8 cellular contexts compared by ENCODE assay signal in the genomic region with DNA sequence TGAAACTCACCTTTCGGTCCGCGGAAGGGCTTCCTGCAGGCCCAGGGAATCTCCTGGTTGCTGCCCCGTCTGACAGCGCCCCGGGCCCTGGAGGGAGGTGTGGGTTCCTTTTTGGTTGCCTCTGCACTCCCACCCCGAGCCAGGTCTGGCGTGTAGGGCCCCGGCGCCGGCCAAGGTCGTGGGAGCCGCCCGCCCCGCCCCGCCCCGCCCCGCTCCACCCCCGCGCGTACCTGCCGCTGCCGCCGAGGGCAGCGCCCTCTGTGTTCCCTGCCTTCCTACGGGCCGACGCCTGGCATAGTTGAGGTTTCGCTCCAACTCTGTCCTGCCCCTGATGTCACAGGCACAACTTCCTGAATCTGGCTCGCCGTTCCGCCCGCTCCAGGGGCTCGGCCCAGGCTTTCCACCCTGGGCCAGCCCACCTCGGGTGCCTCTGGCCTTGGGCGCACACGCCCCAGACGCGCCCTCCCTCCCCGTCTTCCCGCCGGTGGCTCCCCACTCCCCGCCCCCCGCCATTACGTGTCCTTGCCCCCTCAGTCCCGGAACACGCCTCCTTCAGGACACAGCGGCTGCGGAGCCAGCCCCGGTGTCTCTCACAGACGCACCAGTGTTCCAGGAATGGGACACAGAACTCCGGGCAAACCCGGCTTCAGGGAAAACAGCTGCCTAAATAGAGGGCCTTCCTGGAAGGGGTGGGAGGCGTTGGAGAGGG. TPM values are rescaled to one million over a fixed set of nuclear protein-coding genes. Genes with fewer than 3 reads are reported as not detected.
DNase-seq lines count a peak whose midpoint lies in the region; ATAC-seq lines count a peak whose summit lies in the region.

Gene KIAA0040, minus strand, starts transcription at position 147 of the 709 bp plus-strand sequence. CDS start 31,763 bp downstream, outside the sequence.

- H3K27ac ChIP-seq in effector memory CD4-positive, alpha-beta T cell (ENCODE audit: insufficient read depth, low read length, poor library complexity, severe bottlenecking): peak within 1 kb of the TSS; percentile 78

- H3K4me3 ChIP-seq in effector memory CD4-positive, alpha-beta T cell (ENCODE audit: insufficient read depth, low read depth, low read length, poor library complexity, severe bottlenecking): peak within 1 kb of the TSS; percentile 83
- peak within 1 kb of the TSS; percentile 98 for H3K4me3 ChIP-seq in mononuclear cell (ENCODE audit: low read length)

- ATAC-seq in HG02885 (IDR thresholded peaks at IDR 0.05; ENCODE audit: poor library complexity, unreplicated experiment): peak; percentile 54

- no peaks in the 10 kb centered on the region for H3K36me3 ChIP-seq in effector memory CD4-positive, alpha-beta T cell (ENCODE audit: control insufficient read depth, insufficient read depth, low read length)

- H3K9me3 ChIP-seq in effector memory CD4-positive, alpha-beta T cell (ENCODE audit: control insufficient read depth, low read length): no peaks in the 10 kb centered on the region
- H3K9me3 ChIP-seq in mononuclear cell (ENCODE audit: low read depth, low read length): no peaks in the 10 kb centered on the region

- peak; percentile 55 for DNase-seq in NCI-H2196 (lab: John Stamatoyannopoulos, UW; ENCODE audit: unreplicated experiment)
- DNase-seq in NCI-H2196 treated with DMSO at 0.1 percent for 48 hours (lab: John Stamatoyannopoulos, UW; ENCODE audit: unreplicated experiment): no peak
- peak; percentile 37 to 68 for DNase-seq in NCI-H524 (lab: John Stamatoyannopoulos, UW)
- peak; percentile 44 to 50 for DNase-seq in activated CD4-positive, alpha-beta T cell treated with anti-CD3 and anti-CD28 coated beads, Interleukin-2, amount 50 U/mL, for 4 hours
- peak; percentile 50 to 62 (median 62) for DNase-seq in effector memory CD4-positive, alpha-beta T cell
- peak; percentile 72 for DNase-seq in stimulated activated CD8-positive, alpha-beta memory T cell treated with anti-CD3 and anti-CD28 coated beads, Interleukin-4, amount 100 ng/mL, for 48 hours

- H3K27me3 ChIP-seq in effector memory CD4-positive, alpha-beta T cell (replicated peaks; ENCODE audit: control insufficient read depth, insufficient read depth, low read length, poor library complexity, severe bottlenecking): no peaks in the 10 kb centered on the region
- H3K27me3 ChIP-seq in mononuclear cell (ENCODE audit: insufficient read depth, low read length): no peaks in the 10 kb centered on the region

- H3K4me1 ChIP-seq in effector memory CD4-positive, alpha-beta T cell (ENCODE audit: control insufficient read depth, insufficient read depth, low read length, poor library complexity, severe bottlenecking): peaks cover 37% of the 10 kb centered on the region
- peaks cover 80% of the 10 kb centered on the region for H3K4me1 ChIP-seq in mononuclear cell (ENCODE audit: insufficient read depth, low read length)

RNA-seq across cellular contexts. Expression of gene KIAA0040, which starts in this region (rescaled TPM):
- 17.2 TPM for total RNA-seq in mononuclear cell
